Comparison of ENCODE assay signal across 10 cellular contexts in the genomic region with DNA sequence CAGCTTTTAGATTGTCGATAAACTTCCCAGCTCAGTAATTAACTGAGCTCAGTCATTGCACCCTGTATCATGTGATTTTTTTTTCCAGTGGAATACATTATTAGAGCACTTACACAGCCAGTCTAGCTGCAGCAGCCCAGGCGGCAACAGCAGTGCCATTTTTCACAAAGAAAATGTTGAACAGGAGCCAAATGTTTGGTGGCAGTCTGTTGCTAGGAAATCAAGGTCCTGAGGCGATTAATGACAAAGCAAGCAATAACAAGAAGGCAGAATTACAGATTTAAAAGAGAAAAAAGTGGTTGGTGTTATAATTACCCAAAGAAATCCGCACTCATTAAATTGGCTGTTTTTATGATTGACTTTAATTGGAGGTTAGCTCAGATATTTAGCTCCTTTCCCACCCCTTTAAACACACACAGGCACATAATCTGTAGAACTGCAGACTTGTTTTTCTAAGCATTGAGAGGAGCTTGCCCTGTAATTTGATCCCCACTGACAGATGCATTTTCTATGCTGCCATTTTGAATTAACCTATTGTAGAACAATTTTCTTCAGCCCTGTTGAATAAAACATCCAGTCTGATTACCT.
DNase-seq lines count a peak whose midpoint lies in the region; ATAC-seq and TF ChIP-seq lines count a peak whose summit lies in the region.
"Had no signal": no experiment of that assay in that cellular context is flagged by ENCODE, and none has a peak within 500 bp of the region (broad histone marks: within the 10 kb centered on the region; RNA-seq: fewer than 3 reads in every experiment).

No MANE protein-coding gene starts in this region.

- H3K4me3 ChIP-seq in CD8-positive, alpha-beta memory T cell (ENCODE audit: low read length), result no peak overlapping the region
- H3K4me3 ChIP-seq in left lung, result no peak overlapping the region

- H3K4me1 Mint-ChIP-seq in CD8-positive, alpha-beta memory T cell, result peaks cover 0 to 9% (median 4%) of the 10 kb centered on the region in 3 donors
- H3K4me1 Mint-ChIP-seq in WTC11, result peaks cover 62% of the 10 kb centered on the region

- no peaks in the 10 kb centered on the region for H3K9me3 ChIP-seq in CD8-positive, alpha-beta memory T cell (ENCODE audit: low read length)
- H3K9me3 ChIP-seq in left lung, result no peaks in the 10 kb centered on the region

- no peaks in the 10 kb centered on the region for H3K4me1 ChIP-seq in CD8-positive, alpha-beta memory T cell (ENCODE audit: insufficient read depth, low read length)
- H3K4me1 ChIP-seq in left lung, result peaks cover 0 to 13% of the 10 kb centered on the region in 2 donors

- no peaks in the 10 kb centered on the region for H3K9me3 Mint-ChIP-seq in CD8-positive, alpha-beta memory T cell
- peaks cover 7% of the 10 kb centered on the region for H3K9me3 Mint-ChIP-seq in WTC11
- H3K9me3 Mint-ChIP-seq: activated naive CD4-positive, alpha-beta T cell treated with anti-CD3 and anti-CD28 coated beads, Interleukin-2, amount 50 U/mL, for 24 hours had no signal

- H3K27me3 ChIP-seq in CD8-positive, alpha-beta memory T cell (ENCODE audit: insufficient read depth, low read length, poor library complexity, severe bottlenecking), result no peaks in the 10 kb centered on the region
- no peaks in the 10 kb centered on the region for H3K27me3 ChIP-seq in left lung

- DNase-seq in CD8-positive, alpha-beta memory T cell, result no peak
- DNase-seq in NCI-H146 treated with DMSO at 0.1 percent for 48 hours (lab: John Stamatoyannopoulos, UW; ENCODE audit: unreplicated experiment) (peak; percentile 99), WTC11 (ENCODE audit: low spot score) (no peak), left lung (no peak), amniotic stem cell (lab: John Stamatoyannopoulos, UW) (no peak)
- DNase-seq in activated naive CD4-positive, alpha-beta T cell treated with anti-CD3 and anti-CD28 coated beads, Interleukin-2, amount 50 U/mL, for 16 hours, result no peak
- DNase-seq: CD4-positive, CD25-positive, alpha-beta regulatory T cell had no signal

- intact Hi-C loops in left lung (cut with DNase I), result no loop called here

- H3K27ac ChIP-seq in CD8-positive, alpha-beta memory T cell (ENCODE audit: low read depth, low read length), result peak overlapping the region; percentile 7
- H3K27ac ChIP-seq in left lung, result no peak overlapping the region

- H3K27me3 Mint-ChIP-seq in CD8-positive, alpha-beta memory T cell, result no peaks in the 10 kb centered on the region
- H3K27me3 Mint-ChIP-seq in WTC11 (ENCODE audit: low read depth), result no peaks in the 10 kb centered on the region
- H3K27me3 Mint-ChIP-seq: activated naive CD4-positive, alpha-beta T cell treated with anti-CD3 and anti-CD28 coated beads, Interleukin-2, amount 50 U/mL, for 24 hours; CD4-positive, CD25-positive, alpha-beta regulatory T cell had no signal

- ATAC-seq in WTC11 (peak; percentile 65), left lung (peak; percentile 69), GM19395 (IDR thresholded peaks at IDR 0.05; ENCODE audit: unreplicated experiment) (no peak), GM19023 (IDR thresholded peaks at IDR 0.05; ENCODE audit: unreplicated experiment) (no peak)

- CTCF ChIA-PET in CD8-positive, alpha-beta memory T cell (lab: Charles Lee), result no interaction called here
- CTCF ChIA-PET in WTC11 (lab: Charles Lee), result interaction anchor here (0.9 to 1.1 kb wide), 2 partner anchors 17 to 602 kb away, joined by 3 read pairs; no protein-coding TSS in a partner anchor

- no peak overlapping the region for H3K4me3 Mint-ChIP-seq in CD8-positive, alpha-beta memory T cell
- peak overlapping the region; percentile 26 for H3K4me3 Mint-ChIP-seq in WTC11
- H3K4me3 Mint-ChIP-seq: activated naive CD4-positive, alpha-beta T cell treated with anti-CD3 and anti-CD28 coated beads, Interleukin-2, amount 50 U/mL, for 24 hours; CD4-positive, CD25-positive, alpha-beta regulatory T cell had no signal

- TF ChIP-seq CTCF in WTC11 (IDR thresholded peaks at IDR 0.05), result no peak
- TF ChIP-seq CTCF in left lung (IDR thresholded peaks at IDR 0.05), result no peak

- H3K36me3 ChIP-seq in CD8-positive, alpha-beta memory T cell (ENCODE audit: insufficient read depth, low read length), result no peaks in the 10 kb centered on the region
- no peaks in the 10 kb centered on the region for H3K36me3 ChIP-seq in left lung

- peaks cover 0 to 8% (median 7%) of the 10 kb centered on the region in 3 donors for H3K36me3 Mint-ChIP-seq in CD8-positive, alpha-beta memory T cell
- peaks cover 8% of the 10 kb centered on the region for H3K36me3 Mint-ChIP-seq in WTC11

- POLR2A ChIA-PET in CD8-positive, alpha-beta memory T cell (lab: Charles Lee), result no interaction called here
- POLR2A ChIA-PET in WTC11 (lab: Charles Lee), result no interaction called here

- no peak overlapping the region for H3K27ac Mint-ChIP-seq in CD8-positive, alpha-beta memory T cell
- peak overlapping the region; percentile 95 for H3K27ac Mint-ChIP-seq in WTC11
- H3K27ac Mint-ChIP-seq: activated naive CD4-positive, alpha-beta T cell treated with anti-CD3 and anti-CD28 coated beads, Interleukin-2, amount 50 U/mL, for 24 hours; CD4-positive, CD25-positive, alpha-beta regulatory T cell had no signal

TF ChIP-seq in WTC11, 78 proteins besides CTCF, POLR2A, EP300 and RAD21 (continues in another document):
- TF ChIP-seq, protein P1, sequence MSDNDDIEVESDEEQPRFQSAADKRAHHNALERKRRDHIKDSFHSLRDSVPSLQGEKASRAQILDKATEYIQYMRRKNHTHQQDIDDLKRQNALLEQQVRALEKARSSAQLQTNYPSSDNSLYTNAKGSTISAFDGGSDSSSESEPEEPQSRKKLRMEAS (CRISPR knock-in tag; IDR thresholded peaks at IDR 0.05), result no peak
- no peak for TF ChIP-seq NR1H2 (CRISPR knock-in tag; IDR thresholded peaks at IDR 0.05)
- no peak for TF ChIP-seq ZNF396 (CRISPR knock-in tag; IDR thresholded peaks at IDR 0.05; ENCODE audit: borderline replicate concordance)
- TF ChIP-seq GTF2I (CRISPR knock-in tag; conservative IDR thresholded peaks at IDR 0.05), result no peak
- TF ChIP-seq ATF2 (CRISPR knock-in tag; IDR thresholded peaks at IDR 0.05; ENCODE audit: borderline replicate concordance, low read depth), result no peak
- no peak for TF ChIP-seq CREM (CRISPR knock-in tag; IDR thresholded peaks at IDR 0.05)
- TF ChIP-seq ZNF263 (CRISPR knock-in tag; IDR thresholded peaks at IDR 0.05; ENCODE audit: low read depth), result no peak
- no peak for TF ChIP-seq TP53 (CRISPR knock-in tag; IDR thresholded peaks at IDR 0.05)
- TF ChIP-seq, protein P2, sequence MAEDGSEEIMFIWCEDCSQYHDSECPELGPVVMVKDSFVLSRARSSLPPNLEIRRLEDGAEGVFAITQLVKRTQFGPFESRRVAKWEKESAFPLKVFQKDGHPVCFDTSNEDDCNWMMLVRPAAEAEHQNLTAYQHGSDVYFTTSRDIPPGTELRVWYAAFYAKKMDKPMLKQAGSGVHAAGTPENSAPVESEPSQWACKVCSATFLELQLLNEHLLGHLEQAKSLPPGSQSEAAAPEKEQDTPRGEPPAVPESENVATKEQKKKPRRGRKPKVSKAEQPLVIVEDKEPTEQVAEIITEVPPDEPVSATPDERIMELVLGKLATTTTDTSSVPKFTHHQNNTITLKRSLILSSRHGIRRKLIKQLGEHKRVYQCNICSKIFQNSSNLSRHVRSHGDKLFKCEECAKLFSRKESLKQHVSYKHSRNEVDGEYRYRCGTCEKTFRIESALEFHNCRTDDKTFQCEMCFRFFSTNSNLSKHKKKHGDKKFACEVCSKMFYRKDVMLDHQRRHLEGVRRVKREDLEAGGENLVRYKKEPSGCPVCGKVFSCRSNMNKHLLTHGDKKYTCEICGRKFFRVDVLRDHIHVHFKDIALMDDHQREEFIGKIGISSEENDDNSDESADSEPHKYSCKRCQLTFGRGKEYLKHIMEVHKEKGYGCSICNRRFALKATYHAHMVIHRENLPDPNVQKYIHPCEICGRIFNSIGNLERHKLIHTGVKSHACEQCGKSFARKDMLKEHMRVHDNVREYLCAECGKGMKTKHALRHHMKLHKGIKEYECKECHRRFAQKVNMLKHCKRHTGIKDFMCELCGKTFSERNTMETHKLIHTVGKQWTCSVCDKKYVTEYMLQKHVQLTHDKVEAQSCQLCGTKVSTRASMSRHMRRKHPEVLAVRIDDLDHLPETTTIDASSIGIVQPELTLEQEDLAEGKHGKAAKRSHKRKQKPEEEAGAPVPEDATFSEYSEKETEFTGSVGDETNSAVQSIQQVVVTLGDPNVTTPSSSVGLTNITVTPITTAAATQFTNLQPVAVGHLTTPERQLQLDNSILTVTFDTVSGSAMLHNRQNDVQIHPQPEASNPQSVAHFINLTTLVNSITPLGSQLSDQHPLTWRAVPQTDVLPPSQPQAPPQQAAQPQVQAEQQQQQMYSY (CRISPR knock-in tag; IDR thresholded peaks at IDR 0.05), result no peak

Comparison
In these comparisons a context has a peak if more than half of its experiments do, and no peak if none do; other contexts are left out.
1. ATAC-seq: peak in WTC11 (single experiment) and left lung (single experiment); none in GM19395 (single experiment) and GM19023 (single experiment).